1 cellular context compared by ENCODE assay signal in genomic region chr11:68978626-68978930, GRCh38.
TF ChIP-seq lines count a peak whose summit lies in the region.

No MANE protein-coding gene starts in this region.

TF ChIP-seq in WTC11, 78 proteins besides CTCF, POLR2A, EP300 and RAD21 (continued from another document):
- no peak for TF ChIP-seq ARID4B (CRISPR knock-in tag; IDR thresholded peaks at IDR 0.05; ENCODE audit: borderline replicate concordance)
- TF ChIP-seq GTF2I (CRISPR knock-in tag; conservative IDR thresholded peaks at IDR 0.05): no peak
- no peak for TF ChIP-seq ERG (CRISPR knock-in tag; IDR thresholded peaks at IDR 0.05)
- no peak for TF ChIP-seq ZMAT4 (CRISPR knock-in tag; IDR thresholded peaks at IDR 0.05)
- TF ChIP-seq, protein P1, sequence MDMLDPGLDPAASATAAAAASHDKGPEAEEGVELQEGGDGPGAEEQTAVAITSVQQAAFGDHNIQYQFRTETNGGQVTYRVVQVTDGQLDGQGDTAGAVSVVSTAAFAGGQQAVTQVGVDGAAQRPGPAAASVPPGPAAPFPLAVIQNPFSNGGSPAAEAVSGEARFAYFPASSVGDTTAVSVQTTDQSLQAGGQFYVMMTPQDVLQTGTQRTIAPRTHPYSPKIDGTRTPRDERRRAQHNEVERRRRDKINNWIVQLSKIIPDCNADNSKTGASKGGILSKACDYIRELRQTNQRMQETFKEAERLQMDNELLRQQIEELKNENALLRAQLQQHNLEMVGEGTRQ (CRISPR knock-in tag; IDR thresholded peaks at IDR 0.05): no peak
- TF ChIP-seq, protein P2, sequence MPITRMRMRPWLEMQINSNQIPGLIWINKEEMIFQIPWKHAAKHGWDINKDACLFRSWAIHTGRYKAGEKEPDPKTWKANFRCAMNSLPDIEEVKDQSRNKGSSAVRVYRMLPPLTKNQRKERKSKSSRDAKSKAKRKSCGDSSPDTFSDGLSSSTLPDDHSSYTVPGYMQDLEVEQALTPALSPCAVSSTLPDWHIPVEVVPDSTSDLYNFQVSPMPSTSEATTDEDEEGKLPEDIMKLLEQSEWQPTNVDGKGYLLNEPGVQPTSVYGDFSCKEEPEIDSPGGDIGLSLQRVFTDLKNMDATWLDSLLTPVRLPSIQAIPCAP (CRISPR knock-in tag; IDR thresholded peaks at IDR 0.05): no peak
- no peak for TF ChIP-seq FOXJ3 (CRISPR knock-in tag; IDR thresholded peaks at IDR 0.05; ENCODE audit: borderline replicate concordance)
- no peak for TF ChIP-seq TCF7 (CRISPR knock-in tag; IDR thresholded peaks at IDR 0.05; ENCODE audit: low read depth)
- TF ChIP-seq ESRRA (CRISPR knock-in tag; IDR thresholded peaks at IDR 0.05; ENCODE audit: borderline replicate concordance): no peak
- TF ChIP-seq NR2C2 (CRISPR knock-in tag; IDR thresholded peaks at IDR 0.05): no peak
- TF ChIP-seq, protein P3, sequence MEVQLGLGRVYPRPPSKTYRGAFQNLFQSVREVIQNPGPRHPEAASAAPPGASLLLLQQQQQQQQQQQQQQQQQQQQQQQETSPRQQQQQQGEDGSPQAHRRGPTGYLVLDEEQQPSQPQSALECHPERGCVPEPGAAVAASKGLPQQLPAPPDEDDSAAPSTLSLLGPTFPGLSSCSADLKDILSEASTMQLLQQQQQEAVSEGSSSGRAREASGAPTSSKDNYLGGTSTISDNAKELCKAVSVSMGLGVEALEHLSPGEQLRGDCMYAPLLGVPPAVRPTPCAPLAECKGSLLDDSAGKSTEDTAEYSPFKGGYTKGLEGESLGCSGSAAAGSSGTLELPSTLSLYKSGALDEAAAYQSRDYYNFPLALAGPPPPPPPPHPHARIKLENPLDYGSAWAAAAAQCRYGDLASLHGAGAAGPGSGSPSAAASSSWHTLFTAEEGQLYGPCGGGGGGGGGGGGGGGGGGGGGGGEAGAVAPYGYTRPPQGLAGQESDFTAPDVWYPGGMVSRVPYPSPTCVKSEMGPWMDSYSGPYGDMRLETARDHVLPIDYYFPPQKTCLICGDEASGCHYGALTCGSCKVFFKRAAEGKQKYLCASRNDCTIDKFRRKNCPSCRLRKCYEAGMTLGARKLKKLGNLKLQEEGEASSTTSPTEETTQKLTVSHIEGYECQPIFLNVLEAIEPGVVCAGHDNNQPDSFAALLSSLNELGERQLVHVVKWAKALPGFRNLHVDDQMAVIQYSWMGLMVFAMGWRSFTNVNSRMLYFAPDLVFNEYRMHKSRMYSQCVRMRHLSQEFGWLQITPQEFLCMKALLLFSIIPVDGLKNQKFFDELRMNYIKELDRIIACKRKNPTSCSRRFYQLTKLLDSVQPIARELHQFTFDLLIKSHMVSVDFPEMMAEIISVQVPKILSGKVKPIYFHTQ (CRISPR knock-in tag; IDR thresholded peaks at IDR 0.05): no peak
- no peak for TF ChIP-seq ATF3 (CRISPR knock-in tag; conservative IDR thresholded peaks at IDR 0.05)
- no peak for TF ChIP-seq ZNF121 (CRISPR knock-in tag; IDR thresholded peaks at IDR 0.05)
TF ChIP-seq in WTC11: peak in this region for 0.
